ENCODE assay signal across 29 cellular contexts in the genomic region with DNA sequence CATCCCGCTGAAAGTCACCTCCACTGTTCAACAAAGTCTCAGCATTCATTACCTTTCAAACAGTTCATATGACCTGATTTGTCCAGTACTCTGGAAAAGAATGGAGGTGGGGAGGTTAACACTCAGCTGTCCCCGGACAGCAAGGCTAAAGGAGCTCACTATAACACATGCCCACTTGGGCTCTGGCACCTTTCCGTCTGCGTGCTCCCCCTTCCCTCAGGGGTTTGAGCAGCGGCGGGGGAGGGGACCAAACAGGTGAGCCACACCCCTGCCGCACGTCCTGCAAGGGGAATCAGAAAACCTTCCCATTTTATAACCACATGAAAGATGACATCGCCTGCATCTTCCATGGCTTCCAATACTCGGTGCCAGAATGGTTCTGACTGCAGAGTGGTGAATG.
"Had no signal": no experiment of that assay in that cellular context is flagged by ENCODE, and none has a peak within 500 bp of the region (broad histone marks: within the 10 kb centered on the region; RNA-seq: fewer than 3 reads in every experiment).

No MANE protein-coding gene starts in this region.

- FAIRE-seq: small intestine, urothelium cell line had no signal

- H3K36me3 Mint-ChIP-seq: natural killer cell; neural progenitor cell; stimulated activated memory B cell treated with anti-CD40 and anti-IgM and Interleukin-4, amounts not matched to agents 10 μg/mL and 1 μg/mL and 100 μg/mL, for 72 hours had no signal

- ATAC-seq: natural killer cell; psoas muscle; right cardiac atrium; right lobe of liver; stimulated activated memory B cell treated with anti-CD40 and anti-IgM and Interleukin-4, amounts not matched to agents 10 μg/mL and 1 μg/mL and 100 μg/mL, for 72 hours; stimulated activated naive CD8-positive, alpha-beta T cell treated with anti-CD3 and anti-CD28 coated beads, Interleukin-15, amount 100 ng/mL, for 72 hours; stimulated activated naive CD8-positive, alpha-beta T cell treated with anti-CD3 and anti-CD28 coated beads, Interleukin-15, Interleukin-2, amounts not matched to agents 100 U/mL and 50 U/mL, for 24 hours had no signal

- DNase-seq: natural killer cell; occipital lobe; ovary; posterior cingulate gyrus; psoas muscle; right cardiac atrium; right lobe of liver; sigmoid colon; small intestine; stimulated activated CD4-positive, alpha-beta T cell treated with anti-CD3 and anti-CD28 coated beads, Interleukin-1b, Interleukin-23, amount 100 ng/mL, for 48 hours; stimulated activated CD4-positive, alpha-beta T cell treated with anti-CD3 and anti-CD28 coated beads, Interleukin-4, amount 100 ng/mL, for 1 hour; stimulated activated CD4-positive, alpha-beta T cell treated with anti-CD3 and anti-CD28 coated beads, Interleukin-4, amount 100 ng/mL, for 4 hours; stimulated activated CD8-positive, alpha-beta memory T cell treated with anti-CD3 and anti-CD28 coated beads, Interleukin-4, amount 100 ng/mL, for 48 hours; stimulated activated naive CD4-positive, alpha-beta T cell; stimulated activated naive CD8-positive, alpha-beta T cell treated with anti-CD3 and anti-CD28 coated beads, Interleukin-15, amount 100 ng/mL, for 72 hours; stimulated activated naive CD8-positive, alpha-beta T cell treated with anti-CD3 and anti-CD28 coated beads, Interleukin-15, Interleukin-2, amounts not matched to agents 100 U/mL and 50 U/mL, for 24 hours; substantia nigra; testis; trophoblast cell had no signal

- H3K4me1 Mint-ChIP-seq: natural killer cell; nephron; neural progenitor cell; stimulated activated naive CD8-positive, alpha-beta T cell treated with anti-CD3 and anti-CD28 coated beads, Interleukin-15, amount 100 ng/mL, for 72 hours had no signal

- H3K27ac ChIP-seq: neural progenitor cell, ovary, parathyroid adenoma, psoas muscle, right lobe of liver, sigmoid colon, suprapubic skin, testis, tibial nerve, upper lobe of left lung, vagina had no signal

- H3K9me3 ChIP-seq: ovary, psoas muscle, right lobe of liver, sigmoid colon, suprapubic skin, testis, tibial nerve, upper lobe of left lung, vagina had no signal

- H3K27me3 ChIP-seq: neural progenitor cell, ovary, right lobe of liver, sigmoid colon, suprapubic skin, testis, tibial nerve, upper lobe of left lung, vagina had no signal

- H3K27ac Mint-ChIP-seq: natural killer cell; nephron; neural progenitor cell; progenitor cell of endocrine pancreas; stimulated activated memory B cell treated with anti-CD40 and anti-IgM and Interleukin-4, amounts not matched to agents 10 μg/mL and 1 μg/mL and 100 μg/mL, for 72 hours; stimulated activated naive CD8-positive, alpha-beta T cell treated with anti-CD3 and anti-CD28 coated beads, Interleukin-15, amount 100 ng/mL, for 72 hours had no signal

- H3K4me1 ChIP-seq: neural progenitor cell, parathyroid adenoma, psoas muscle, right lobe of liver, sigmoid colon, suprapubic skin, testis, tibial nerve, upper lobe of left lung, vagina had no signal

- H3K36me3 ChIP-seq: neural progenitor cell, ovary, right lobe of liver, sigmoid colon, suprapubic skin, tibial nerve, upper lobe of left lung, vagina had no signal

- H3K4me3 ChIP-seq: neural progenitor cell, ovary, psoas muscle, right lobe of liver, sigmoid colon, suprapubic skin, tibial nerve, upper lobe of left lung, vagina had no signal

- H3K4me3 Mint-ChIP-seq: natural killer cell; nephron; neural progenitor cell; stimulated activated memory B cell treated with anti-CD40 and anti-IgM and Interleukin-4, amounts not matched to agents 10 μg/mL and 1 μg/mL and 100 μg/mL, for 72 hours; stimulated activated naive CD8-positive, alpha-beta T cell treated with anti-CD3 and anti-CD28 coated beads, Interleukin-15, amount 100 ng/mL, for 72 hours had no signal

- H3K27me3 Mint-ChIP-seq: progenitor cell of endocrine pancreas; stimulated activated naive CD8-positive, alpha-beta T cell treated with anti-CD3 and anti-CD28 coated beads, Interleukin-15, amount 100 ng/mL, for 72 hours had no signal

- H3K9me3 Mint-ChIP-seq: natural killer cell; nephron; neural progenitor cell; stimulated activated naive CD8-positive, alpha-beta T cell treated with anti-CD3 and anti-CD28 coated beads, Interleukin-15, amount 100 ng/mL, for 72 hours had no signal
